In genomic region chr1:28913786-28914227, GRCh38 we compare ENCODE assay signal across 8 cellular contexts. TPM values are rescaled to one million over a fixed set of nuclear protein-coding genes. Genes with fewer than 3 reads are reported as not detected.
A peak's percentile ranks its signal among the peaks of the same experiment; 100 is the strongest.
DNase-seq lines count a peak whose midpoint lies in the region; ATAC-seq lines count a peak whose summit lies in the region.

No MANE protein-coding gene starts in this region.

- peaks cover 20% of the 10 kb centered on the region for H3K4me1 ChIP-seq in thymus (ENCODE audit: control insufficient read depth, insufficient read depth, low read length)

- DNase-seq in activated T-cell treated with anti-CD3 and anti-CD28 coated beads, Interleukin-2, amount 50 U/mL, for 4 hours, result no peak
- DNase-seq in activated T-cell treated with anti-CD3 and anti-CD28 coated beads for 4 hours (no peak), left lobe of liver (ENCODE audit: low spot score) (no peak), iPS-NIHi11 (ENCODE audit: low spot score) (no peak), AG20443 (ENCODE audit: low spot score) (no peak)

- no peak for ATAC-seq in activated T-cell treated with anti-CD3 and anti-CD28 coated beads, Interleukin-2, amount 50 U/mL, for 4 hours
- ATAC-seq in left lobe of liver (peak; percentile 1), GM18498 (IDR thresholded peaks at IDR 0.05; ENCODE audit: unreplicated experiment) (no peak)

- peak overlapping the region; percentile 90 for H3K27ac Mint-ChIP-seq in activated naive CD8-positive, alpha-beta T cell

- peak overlapping the region; percentile 78 for H3K4me3 Mint-ChIP-seq in activated T-cell treated with anti-CD3 and anti-CD28 coated beads, Interleukin-2, amount 50 U/mL, for 4 hours
- peak overlapping the region; percentile 85 for H3K4me3 Mint-ChIP-seq in activated naive CD8-positive, alpha-beta T cell

- H3K36me3 ChIP-seq in thymus (ENCODE audit: control insufficient read depth, insufficient read depth), result peaks cover 6% of the 10 kb centered on the region

- H3K9me3 ChIP-seq in thymus (ENCODE audit: control insufficient read depth), result no peaks in the 10 kb centered on the region

- H3K9me3 Mint-ChIP-seq in activated T-cell treated with anti-CD3 and anti-CD28 coated beads, Interleukin-2, amount 50 U/mL, for 4 hours, result no peaks in the 10 kb centered on the region
- H3K9me3 Mint-ChIP-seq in activated naive CD8-positive, alpha-beta T cell (ENCODE audit: low read depth), result no peaks in the 10 kb centered on the region

- H3K27me3 ChIP-seq in thymus (ENCODE audit: control insufficient read depth, insufficient read depth), result no peaks in the 10 kb centered on the region

- WGBS in thymus, result 47% methylated on average over 10 of the region's 10 CpGs

- peaks cover 45% of the 10 kb centered on the region for H3K4me1 Mint-ChIP-seq in activated T-cell treated with anti-CD3 and anti-CD28 coated beads, Interleukin-2, amount 50 U/mL, for 4 hours (ENCODE audit: low read depth)
- peaks cover 44% of the 10 kb centered on the region for H3K4me1 Mint-ChIP-seq in activated naive CD8-positive, alpha-beta T cell (ENCODE audit: low read depth)

- peak overlapping the region; percentile 69 for H3K27ac ChIP-seq in thymus (ENCODE audit: low read depth)

- no peaks in the 10 kb centered on the region for H3K27me3 Mint-ChIP-seq in activated T-cell treated with anti-CD3 and anti-CD28 coated beads, Interleukin-2, amount 50 U/mL, for 4 hours (ENCODE audit: low read depth)
- no peaks in the 10 kb centered on the region for H3K27me3 Mint-ChIP-seq in activated naive CD8-positive, alpha-beta T cell

- peaks cover 7% of the 10 kb centered on the region for H3K36me3 Mint-ChIP-seq in activated T-cell treated with anti-CD3 and anti-CD28 coated beads, Interleukin-2, amount 50 U/mL, for 4 hours (ENCODE audit: insufficient read depth)
- H3K36me3 Mint-ChIP-seq in activated naive CD8-positive, alpha-beta T cell, result no peaks in the 10 kb centered on the region

- H3K4me3 ChIP-seq in thymus (ENCODE audit: low read length), result peak overlapping the region; percentile 98

RNA-seq across cellular contexts. Expression of gene EPB41, which starts 0.6 kb away (rescaled TPM):
- total RNA-seq in activated T-cell treated with anti-CD3 and anti-CD28 coated beads, Interleukin-2, amount 50 U/mL, for 4 hours, result 10 to 100 TPM; 64.3 to 66.3 (median 65.8) TPM
- 35.6 TPM for total RNA-seq in left lobe of liver
- polyA plus RNA-seq in thymus, result 18.6 TPM
